Comparison of ENCODE assay signal across 30 cellular contexts in the genomic region with DNA sequence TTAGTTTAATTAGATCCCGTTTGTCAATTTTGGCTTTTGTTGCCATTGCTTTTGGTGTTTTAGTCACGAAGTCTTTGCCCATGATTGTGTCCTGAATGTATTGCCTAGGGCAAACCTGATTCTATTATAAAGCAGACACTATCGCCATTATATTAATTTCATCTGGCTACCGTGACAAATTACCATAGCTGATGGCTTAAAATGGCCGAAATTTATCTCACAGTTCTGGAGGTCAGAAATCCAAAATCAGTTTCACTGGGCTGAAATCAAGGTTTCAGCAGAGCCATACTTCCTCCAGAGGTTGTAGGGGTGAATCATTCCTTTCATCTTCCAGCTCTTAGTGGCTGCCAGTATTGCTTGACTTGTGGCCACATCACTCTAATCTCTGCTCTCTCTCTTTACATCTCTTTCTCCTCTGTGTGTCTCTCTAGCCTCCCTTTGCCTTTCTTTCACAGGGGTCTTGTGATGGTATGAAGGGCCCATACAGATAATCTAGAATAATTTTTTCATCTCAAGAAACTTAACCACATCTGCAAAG.
"Had no signal": no experiment of that assay in that cellular context is flagged by ENCODE, and none has a peak within 500 bp of the region (broad histone marks: within the 10 kb centered on the region; RNA-seq: fewer than 3 reads in every experiment).

No MANE protein-coding gene starts in this region.

- ATAC-seq: activated T-cell treated with anti-CD3 and anti-CD28 coated beads, Interleukin-2, amount 50 U/mL, for 72 hours; esophagus mucosa; gastrocnemius medialis; heart left ventricle; WTC11 had no signal

- H3K4me1 ChIP-seq: ascending aorta had no signal

- H3K9me3 ChIP-seq: ascending aorta, gastrocnemius medialis, heart left ventricle had no signal

- H3K4me3 ChIP-seq: ascending aorta, coronary artery, dorsolateral prefrontal cortex, gastrocnemius medialis, heart left ventricle had no signal

- H3K9me3 Mint-ChIP-seq: activated CD4-positive, alpha-beta memory T cell treated with anti-CD3 and anti-CD28 coated beads, Interleukin-2, amount 10 ng/mL, durations not matched to agents 7 days and 5 days; activated CD4-positive, alpha-beta T cell treated with anti-CD3 and anti-CD28 coated beads, Interleukin-2, amount 10 ng/mL, durations not matched to agents 7 days and 5 days; activated naive CD4-positive, alpha-beta T cell treated with anti-CD3 and anti-CD28 coated beads for 36 hours; activated naive CD4-positive, alpha-beta T cell treated with anti-CD3 and anti-CD28 coated beads, Interleukin-2, amount 50 U/mL, for 24 hours; activated naive CD8-positive, alpha-beta T cell treated with anti-CD3 and anti-CD28 coated beads, Interleukin-2, amount 10 ng/mL, durations not matched to agents 7 days and 5 days; activated T-cell treated with anti-CD3 and anti-CD28 coated beads, Interleukin-2, amount 50 U/mL, for 24 hours; activated T-cell treated with anti-CD3 and anti-CD28 coated beads, Interleukin-2, amount 50 U/mL, for 72 hours; central memory CD8-positive, alpha-beta T cell; dendritic cell treated with granulocyte-macrophage colony-stimulating factor and Interleukin-4, amounts not matched to agents 40 ng/mL and 50 ng/mL, for 4 days; endodermal cell had no signal

- DNase-seq: activated CD4-positive, alpha-beta memory T cell treated with anti-CD3 and anti-CD28 coated beads, Interleukin-2, amount 10 ng/mL, durations not matched to agents 7 days and 5 days; activated CD4-positive, alpha-beta T cell treated with anti-CD3 and anti-CD28 coated beads for 1 hour; activated CD4-positive, alpha-beta T cell treated with anti-CD3 and anti-CD28 coated beads for 4 hours; activated CD4-positive, alpha-beta T cell treated with anti-CD3 and anti-CD28 coated beads, Interleukin-2, amount 10 ng/mL, durations not matched to agents 7 days and 5 days; activated CD4-positive, alpha-beta T cell treated with anti-CD3 and anti-CD28 coated beads, Interleukin-2, amount 50 U/mL, for 4 hours; activated CD8-positive, alpha-beta memory T cell treated with anti-CD3 and anti-CD28 coated beads, Interleukin-2, amount 50 U/mL, for 48 hours; activated effector memory CD4-positive, alpha-beta T cell treated with Interleukin-2 at 50 U/mL for 16 hours; activated gamma-delta T cell treated with Interleukin-2 at 50 U/mL for 16 hours; activated naive CD4-positive, alpha-beta T cell treated with anti-CD3 and anti-CD28 coated beads for 36 hours; activated naive CD8-positive, alpha-beta T cell treated with anti-CD3 and anti-CD28 coated beads, Interleukin-2, amount 10 ng/mL, durations not matched to agents 7 days and 5 days; activated T-cell treated with anti-CD3 and anti-CD28 coated beads for 4 hours; activated T-cell treated with anti-CD3 and anti-CD28 coated beads, Interleukin-2, amount 50 U/mL, for 24 hours; activated T-cell treated with anti-CD3 and anti-CD28 coated beads, Interleukin-2, amount 50 U/mL, for 72 hours; dorsolateral prefrontal cortex; effector memory CD4-positive, alpha-beta T cell; endodermal cell; foreskin fibroblast; gastrocnemius medialis; glutamatergic neuron; heart left ventricle; T-helper 2 cell had no signal

- H3K27ac Mint-ChIP-seq: activated CD4-positive, alpha-beta memory T cell treated with anti-CD3 and anti-CD28 coated beads, Interleukin-2, amount 10 ng/mL, durations not matched to agents 7 days and 5 days; activated CD4-positive, alpha-beta T cell treated with anti-CD3 and anti-CD28 coated beads, Interleukin-2, amount 10 ng/mL, durations not matched to agents 7 days and 5 days; activated naive CD4-positive, alpha-beta T cell treated with anti-CD3 and anti-CD28 coated beads for 36 hours; activated naive CD4-positive, alpha-beta T cell treated with anti-CD3 and anti-CD28 coated beads, Interleukin-2, amount 50 U/mL, for 24 hours; activated naive CD8-positive, alpha-beta T cell treated with anti-CD3 and anti-CD28 coated beads, Interleukin-2, amount 10 ng/mL, durations not matched to agents 7 days and 5 days; activated T-cell treated with anti-CD3 and anti-CD28 coated beads, Interleukin-2, amount 50 U/mL, for 24 hours; activated T-cell treated with anti-CD3 and anti-CD28 coated beads, Interleukin-2, amount 50 U/mL, for 72 hours; brain; dendritic cell treated with granulocyte-macrophage colony-stimulating factor and Interleukin-4, amounts not matched to agents 40 ng/mL and 50 ng/mL, for 4 days; endodermal cell; WTC11 had no signal

- H3K27ac ChIP-seq: ascending aorta, coronary artery, dorsolateral prefrontal cortex, gastrocnemius medialis, heart left ventricle, VCaP had no signal

- H3K36me3 Mint-ChIP-seq: activated naive CD4-positive, alpha-beta T cell treated with anti-CD3 and anti-CD28 coated beads, Interleukin-2, amount 50 U/mL, for 24 hours; activated naive CD8-positive, alpha-beta T cell treated with anti-CD3 and anti-CD28 coated beads, Interleukin-2, amount 10 ng/mL, durations not matched to agents 7 days and 5 days had no signal

- H3K27me3 ChIP-seq: ascending aorta, gastrocnemius medialis, heart left ventricle had no signal

- H3K36me3 ChIP-seq: ascending aorta, gastrocnemius medialis, heart left ventricle had no signal
